In genomic region chr6:52393780-52394179, GRCh38 we compare ENCODE assay signal across 17 cellular contexts. TPM values are rescaled to one million over a fixed set of nuclear protein-coding genes. Genes with fewer than 3 reads are reported as not detected.
DNase-seq lines count a peak whose midpoint lies in the region; ATAC-seq and TF ChIP-seq lines count a peak whose summit lies in the region.
"Had no signal": no experiment of that assay in that cellular context is flagged by ENCODE, and none has a peak within 500 bp of the region (broad histone marks: within the 10 kb centered on the region; RNA-seq: fewer than 3 reads in every experiment).

No MANE protein-coding gene starts in this region.

- peak overlapping the region; percentile 79 for H3K4me3 ChIP-seq in CD4-positive, CD25-positive, alpha-beta regulatory T cell (ENCODE audit: low read depth, low read length)
- H3K4me3 ChIP-seq in GM08714 (ENCODE audit: low read length) (peak overlapping the region; percentile 55; the same call in 1 of the 2 replicates), hepatocyte (no peak overlapping the region)
- H3K4me3 ChIP-seq: heart left ventricle, MG63, skin epidermis, uterus had no signal

- H4K20me1 ChIP-seq in hepatocyte (ENCODE audit: insufficient read depth, poor library complexity, severe bottlenecking), result no peaks in the 10 kb centered on the region

- POLR2A ChIA-PET in activated naive CD8-positive, alpha-beta T cell treated with anti-CD3 and anti-CD28 coated beads, Interleukin-2, amount 10 ng/mL, durations not matched to agents 7 days and 5 days (lab: Charles Lee), result interaction anchor here (0.6 to 2.5 kb wide), 3 partner anchors 32 to 109 kb away, joined by 3 to 11 read pairs (median 5); partner anchors contain the start of genes MCM3 and PAQR8

- peak overlapping the region; percentile 87 for H3K27ac ChIP-seq in CD4-positive, CD25-positive, alpha-beta regulatory T cell (ENCODE audit: insufficient read depth, low read length, poor library complexity, severe bottlenecking)
- no peak overlapping the region for H3K27ac ChIP-seq in hepatocyte
- H3K27ac ChIP-seq: uterus had no signal

- peaks cover 92% of the 10 kb centered on the region for H3K4me1 ChIP-seq in CD4-positive, CD25-positive, alpha-beta regulatory T cell (ENCODE audit: control insufficient read depth, insufficient read depth, low read length, poor library complexity, severe bottlenecking)
- H3K4me1 ChIP-seq in hepatocyte (ENCODE audit: insufficient read depth), result peaks cover 18% of the 10 kb centered on the region
- H3K4me1 ChIP-seq: uterus had no signal

- no peaks in the 10 kb centered on the region for H3K27me3 ChIP-seq in CD4-positive, CD25-positive, alpha-beta regulatory T cell (ENCODE audit: control insufficient read depth, insufficient read depth, low read length)
- H3K27me3 ChIP-seq in hepatocyte, result no peaks in the 10 kb centered on the region
- H3K27me3 ChIP-seq: heart left ventricle, MG63, uterus had no signal

- no peak for ATAC-seq in CD4-positive, CD25-positive, alpha-beta regulatory T cell (ENCODE audit: low read depth in 2 of 2)
- peak; percentile 2 for ATAC-seq in HG03432 (IDR thresholded peaks at IDR 0.05; ENCODE audit: unreplicated experiment)
- ATAC-seq in activated naive CD8-positive, alpha-beta T cell treated with anti-CD3 and anti-CD28 coated beads, Interleukin-2, amount 10 ng/mL, durations not matched to agents 7 days and 5 days (ENCODE audit: low read depth), result no peak
- no peak for ATAC-seq in HG02852 (IDR thresholded peaks at IDR 0.05; ENCODE audit: unreplicated experiment)
- ATAC-seq: heart left ventricle had no signal

- peak in 1 of 3 donors; percentile 20 for DNase-seq in CD4-positive, CD25-positive, alpha-beta regulatory T cell
- DNase-seq in activated naive CD8-positive, alpha-beta T cell treated with anti-CD3 and anti-CD28 coated beads, Interleukin-2, amount 10 ng/mL, durations not matched to agents 7 days and 5 days, result no peak
- DNase-seq in hepatocyte (ENCODE audit: low spot score) (no peak), SW480 (ENCODE audit: low spot score) (no peak), NCI-H1048 (lab: John Stamatoyannopoulos, UW) (no peak)
- DNase-seq: dermis blood vessel endothelial cell, DMS53, heart left ventricle, MG63, midbrain, NCI-H2081, uterus had no signal

- H2AFZ ChIP-seq in hepatocyte, result no peak overlapping the region

- H3K4me3 Mint-ChIP-seq in CD4-positive, CD25-positive, alpha-beta regulatory T cell, result peak overlapping the region; percentile 68 to 88 (median 80)
- peak overlapping the region; percentile 67 for H3K4me3 Mint-ChIP-seq in activated naive CD8-positive, alpha-beta T cell treated with anti-CD3 and anti-CD28 coated beads, Interleukin-2, amount 10 ng/mL, durations not matched to agents 7 days and 5 days
- H3K4me3 Mint-ChIP-seq: brain had no signal

- H3K4me2 ChIP-seq in hepatocyte, result no peak overlapping the region

- H3K9me3 ChIP-seq in CD4-positive, CD25-positive, alpha-beta regulatory T cell (ENCODE audit: control insufficient read depth in 2 of 2, low read length in 2 of 2), result no peaks in the 10 kb centered on the region
- H3K9me3 ChIP-seq in hepatocyte (ENCODE audit: low read depth), result no peaks in the 10 kb centered on the region
- H3K9me3 ChIP-seq: heart left ventricle, MG63, uterus had no signal

- H3K27ac Mint-ChIP-seq in CD4-positive, CD25-positive, alpha-beta regulatory T cell, result peak overlapping the region; percentile 93 to 95 (median 94)
- peak overlapping the region; percentile 80 for H3K27ac Mint-ChIP-seq in activated naive CD8-positive, alpha-beta T cell treated with anti-CD3 and anti-CD28 coated beads, Interleukin-2, amount 10 ng/mL, durations not matched to agents 7 days and 5 days

- no peaks in the 10 kb centered on the region for H3K9me2 ChIP-seq in hepatocyte (replicated peaks; ENCODE audit: insufficient read depth)

- TF ChIP-seq CTCF in hepatocyte (IDR thresholded peaks at IDR 0.05; ENCODE audit: poor library complexity), result no peak

- H3K36me3 ChIP-seq in CD4-positive, CD25-positive, alpha-beta regulatory T cell (ENCODE audit: control insufficient read depth, insufficient read depth, low read length), result no peaks in the 10 kb centered on the region
- H3K36me3 ChIP-seq in hepatocyte (replicated peaks; ENCODE audit: insufficient read depth, low read depth), result no peaks in the 10 kb centered on the region
- H3K36me3 ChIP-seq: heart left ventricle, MG63, uterus had no signal

- WGBS in hepatocyte (ENCODE audit: low lambda C conversion rate, missing lambda C conversion rate), result 100% methylated on average over 1 of the region's 1 CpG

- peaks cover 5% of the 10 kb centered on the region for H3K27me3 Mint-ChIP-seq in CD4-positive, CD25-positive, alpha-beta regulatory T cell
- no peaks in the 10 kb centered on the region for H3K27me3 Mint-ChIP-seq in activated naive CD8-positive, alpha-beta T cell treated with anti-CD3 and anti-CD28 coated beads, Interleukin-2, amount 10 ng/mL, durations not matched to agents 7 days and 5 days
- H3K27me3 Mint-ChIP-seq: brain had no signal

- H3K4me1 Mint-ChIP-seq in CD4-positive, CD25-positive, alpha-beta regulatory T cell, result peaks cover 43 to 98% (median 82%) of the 10 kb centered on the region in 4 donors
- peaks cover 76% of the 10 kb centered on the region for H3K4me1 Mint-ChIP-seq in activated naive CD8-positive, alpha-beta T cell treated with anti-CD3 and anti-CD28 coated beads, Interleukin-2, amount 10 ng/mL, durations not matched to agents 7 days and 5 days

- H3K79me2 ChIP-seq in hepatocyte, result peaks cover 59% of the 10 kb centered on the region

- peaks cover 0 to 2% (median 0%) of the 10 kb centered on the region in 7 donors for H3K9me3 Mint-ChIP-seq in CD4-positive, CD25-positive, alpha-beta regulatory T cell
- H3K9me3 Mint-ChIP-seq in activated naive CD8-positive, alpha-beta T cell treated with anti-CD3 and anti-CD28 coated beads, Interleukin-2, amount 10 ng/mL, durations not matched to agents 7 days and 5 days, result no peaks in the 10 kb centered on the region

- no peaks in the 10 kb centered on the region for H3K36me3 Mint-ChIP-seq in CD4-positive, CD25-positive, alpha-beta regulatory T cell
- H3K36me3 Mint-ChIP-seq in activated naive CD8-positive, alpha-beta T cell treated with anti-CD3 and anti-CD28 coated beads, Interleukin-2, amount 10 ng/mL, durations not matched to agents 7 days and 5 days, result peaks cover 6% of the 10 kb centered on the region
- H3K36me3 Mint-ChIP-seq: brain had no signal

RNA-seq across cellular contexts. Expression of gene EFHC1, which starts 26.4 kb away (rescaled TPM):
- 4.4 TPM for total RNA-seq in CD4-positive, CD25-positive, alpha-beta regulatory T cell
- 1 to 10 TPM in 2 of 4 donors, under 1 TPM in 1, not detected in 1; 0.32 to 2.1 (median 2.1) TPM for polyA plus RNA-seq in CD4-positive, CD25-positive, alpha-beta regulatory T cell
- 1 to 10 TPM; 4.2 to 5.1 TPM for total RNA-seq in activated naive CD8-positive, alpha-beta T cell treated with anti-CD3 and anti-CD28 coated beads, Interleukin-2, amount 10 ng/mL, durations not matched to agents 7 days and 5 days
- total RNA-seq in hepatocyte, result 12.2 and 17.4 TPM in 2 replicates
- polyA plus RNA-seq in hepatocyte, result 18.3 and 18.8 TPM in 2 replicates

RNA-seq across cellular contexts. Expression of gene PAQR8, which starts 31.8 kb away (rescaled TPM):
- total RNA-seq in CD4-positive, CD25-positive, alpha-beta regulatory T cell, result 5.4 TPM
- 10 to 100 TPM in 3 of 4 donors, 1 to 10 TPM in 1; 8.6 to 18.5 (median 15.5) TPM for polyA plus RNA-seq in CD4-positive, CD25-positive, alpha-beta regulatory T cell
- 10 to 100 TPM; 25.7 to 26.4 TPM for total RNA-seq in activated naive CD8-positive, alpha-beta T cell treated with anti-CD3 and anti-CD28 coated beads, Interleukin-2, amount 10 ng/mL, durations not matched to agents 7 days and 5 days
- total RNA-seq in hepatocyte, result 34.0 and 36.9 TPM in 2 replicates
- 20.3 and 20.8 TPM in 2 replicates for polyA plus RNA-seq in hepatocyte
